ENCODE assay signal across 8 cellular contexts in genomic region chr11:95231881-95232605, GRCh38. TPM values are rescaled to one million over a fixed set of nuclear protein-coding genes. Genes with fewer than 3 reads are reported as not detected.
A peak's percentile ranks its signal among the peaks of the same experiment; 100 is the strongest.
DNase-seq lines count a peak whose midpoint lies in the region; ATAC-seq lines count a peak whose summit lies in the region.

No MANE protein-coding gene starts in this region.

- peak; percentile 27 for ATAC-seq in GM18498 (IDR thresholded peaks at IDR 0.05; ENCODE audit: unreplicated experiment)
- ATAC-seq in HG02938 (IDR thresholded peaks at IDR 0.05; ENCODE audit: unreplicated experiment) = peak; percentile 28
- ATAC-seq in naive thymus-derived CD4-positive, alpha-beta T cell = peak; percentile 26
- ATAC-seq in stimulated activated naive CD8-positive, alpha-beta T cell treated with anti-CD3 and anti-CD28 coated beads, Interleukin-15, amount 100 ng/mL, for 72 hours = peak; percentile 51

- POLR2A ChIA-PET in naive thymus-derived CD4-positive, alpha-beta T cell (lab: Charles Lee) = interaction anchor here (0.6 to 5.4 kb wide), 68 partner anchors 8 to 1158 kb away, joined by 3 to 118 read pairs (median 5); partner anchors contain the start of genes CCDC82, CEP57, ENDOD1 and FAM76B

- H3K9me3 ChIP-seq in naive thymus-derived CD4-positive, alpha-beta T cell (ENCODE audit: control insufficient read depth in 2 of 3, low read length in 3 of 3) = no peaks in the 10 kb centered on the region

- H3K9me3 Mint-ChIP-seq in naive thymus-derived CD4-positive, alpha-beta T cell = no peaks in the 10 kb centered on the region
- H3K9me3 Mint-ChIP-seq in stimulated activated naive CD8-positive, alpha-beta T cell treated with anti-CD3 and anti-CD28 coated beads, Interleukin-15, amount 100 ng/mL, for 72 hours = no peaks in the 10 kb centered on the region

- peaks cover 16 to 22% of the 10 kb centered on the region in 2 donors for H3K4me1 ChIP-seq in naive thymus-derived CD4-positive, alpha-beta T cell (ENCODE audit: control insufficient read depth in 2 of 2, insufficient read depth in 2 of 2, low read length in 2 of 2)

- H3K27me3 ChIP-seq in naive thymus-derived CD4-positive, alpha-beta T cell (ENCODE audit: control insufficient read depth in 2 of 2, insufficient read depth in 2 of 2, low read length in 2 of 2) = no peaks in the 10 kb centered on the region

- peaks cover 0 to 14% (median 0%) of the 10 kb centered on the region in 5 donors for H3K36me3 Mint-ChIP-seq in naive thymus-derived CD4-positive, alpha-beta T cell

- CTCF ChIA-PET in naive thymus-derived CD4-positive, alpha-beta T cell (lab: Charles Lee) = interaction anchor here (0.5 to 2.8 kb wide), 19 partner anchors 13 to 1587 kb away, joined by 3 to 46 read pairs (median 4); no protein-coding TSS in a partner anchor

- DNase-seq in NOMO-1 treated with DMSO at 0.1 percent for 48 hours (lab: John Stamatoyannopoulos, UW; ENCODE audit: unreplicated experiment) = peak; percentile 73
- DNase-seq in activated T-helper 1 cell treated with anti-CD3 and anti-CD28 coated beads, Interleukin-2, amount 50 U/mL, for 16 hours (ENCODE audit: low read depth in 1 of 2, low spot score in 1 of 2) = peak; percentile 44 to 50
- DNase-seq in fibroblast of peridontal ligament (ENCODE audit: extremely low read depth) = peak; percentile 44
- DNase-seq in naive thymus-derived CD4-positive, alpha-beta T cell = peak; percentile 47 to 74 (median 67)
- peak; percentile 78 for DNase-seq in stimulated activated naive CD8-positive, alpha-beta T cell treated with anti-CD3 and anti-CD28 coated beads, Interleukin-15, amount 100 ng/mL, for 72 hours
- no peak for DNase-seq in superior temporal gyrus (ENCODE audit: extremely low spot score)

- H3K4me1 Mint-ChIP-seq in naive thymus-derived CD4-positive, alpha-beta T cell = peaks cover 35 to 64% (median 48%) of the 10 kb centered on the region in 7 donors
- peaks cover 13% of the 10 kb centered on the region for H3K4me1 Mint-ChIP-seq in stimulated activated naive CD8-positive, alpha-beta T cell treated with anti-CD3 and anti-CD28 coated beads, Interleukin-15, amount 100 ng/mL, for 72 hours

- peak overlapping the region; percentile 76 for H3K27ac ChIP-seq in naive thymus-derived CD4-positive, alpha-beta T cell (ENCODE audit: low read depth, low read length)

- intact Hi-C loops in naive thymus-derived CD4-positive, alpha-beta T cell (cut with micrococcal nuclease) = loop anchor here (1.0 to 10.0 kb wide), 28 partner anchors 15 to 1158 kb away; partner anchors contain the start of genes ANKRD49 (in 2 of the 2), CWC15 (in 2 of the 2), ENDOD1 (in 2 of the 2) and FAM76B (in 2 of the 2)

- no peak overlapping the region for H3K27ac Mint-ChIP-seq in naive thymus-derived CD4-positive, alpha-beta T cell
- H3K27ac Mint-ChIP-seq in stimulated activated naive CD8-positive, alpha-beta T cell treated with anti-CD3 and anti-CD28 coated beads, Interleukin-15, amount 100 ng/mL, for 72 hours = peak overlapping the region in 1 of 2 donors; percentile 68

- H3K4me3 ChIP-seq in naive thymus-derived CD4-positive, alpha-beta T cell (ENCODE audit: low read length) = peak overlapping the region; percentile 74

- H3K27me3 Mint-ChIP-seq in naive thymus-derived CD4-positive, alpha-beta T cell = peaks cover 0 to 5% (median 0%) of the 10 kb centered on the region in 5 donors
- no peaks in the 10 kb centered on the region for H3K27me3 Mint-ChIP-seq in stimulated activated naive CD8-positive, alpha-beta T cell treated with anti-CD3 and anti-CD28 coated beads, Interleukin-15, amount 100 ng/mL, for 72 hours

- H3K4me3 Mint-ChIP-seq in naive thymus-derived CD4-positive, alpha-beta T cell = no peak overlapping the region
- no peak overlapping the region for H3K4me3 Mint-ChIP-seq in stimulated activated naive CD8-positive, alpha-beta T cell treated with anti-CD3 and anti-CD28 coated beads, Interleukin-15, amount 100 ng/mL, for 72 hours

- peaks cover 0 to 6% (median 0%) of the 10 kb centered on the region in 3 experiments for H3K36me3 ChIP-seq in naive thymus-derived CD4-positive, alpha-beta T cell (ENCODE audit: control insufficient read depth in 2 of 3, insufficient read depth in 3 of 3, low read length in 3 of 3)

RNA-seq across cellular contexts. Expression of gene SESN3, which starts 1.0 kb away (rescaled TPM):
- total RNA-seq in naive thymus-derived CD4-positive, alpha-beta T cell = 100 to 1,000 TPM in 3 of 5 experiments, 10 to 100 TPM in 2; 77.5 to 262 (median 133) TPM
- polyA plus RNA-seq in naive thymus-derived CD4-positive, alpha-beta T cell = 1 to 10 TPM; 4.2 TPM
